ENCODE assay signal across 26 cellular contexts in genomic region chr15:95600367-95600766, GRCh38.
"Had no signal": no experiment of that assay in that cellular context is flagged by ENCODE, and none has a peak within 500 bp of the region (broad histone marks: within the 10 kb centered on the region; RNA-seq: fewer than 3 reads in every experiment).

No MANE protein-coding gene starts in this region.

- ATAC-seq: naive thymus-derived CD8-positive, alpha-beta T cell; natural killer cell treated with Interleukin-12 subunit alpha and Interleukin-12 subunit beta and Interleukin-15 and Interleukin-18, amount 100 ng/mL, for 72 hours; psoas muscle; right cardiac atrium; right lobe of liver; stimulated activated effector memory CD8-positive, alpha-beta T cell treated with anti-CD3 and anti-CD28 coated beads, Interleukin-12 subunit alpha, Interleukin-12 subunit beta, amount 100 ng/mL, for 72 hours; stimulated activated naive B cell treated with anti-CD40 and anti-IgM and Interleukin-4, amounts not matched to agents 10 μg/mL and 1 μg/mL and 100 μg/mL, for 72 hours had no signal

- H3K4me1 ChIP-seq: parathyroid adenoma, thyroid gland had no signal

- H3K4me3 ChIP-seq: ovary, psoas muscle, right lobe of liver, sigmoid colon, stomach, thoracic aorta, thyroid gland, tibial nerve, upper lobe of left lung, vagina had no signal

- H3K9me3 ChIP-seq: neutrophil, ovary, psoas muscle, right lobe of liver, sigmoid colon, stomach, thoracic aorta, thyroid gland, upper lobe of left lung, vagina had no signal

- DNase-seq: naive thymus-derived CD8-positive, alpha-beta T cell; nephron progenitor cell; nucleus accumbens; ovary; psoas muscle; right cardiac atrium; right lobe of liver; sigmoid colon; small intestine; stimulated activated CD4-positive, alpha-beta T cell treated with anti-CD3 and anti-CD28 coated beads, Interleukin-15, amount 100 ng/mL, for 24 hours; stimulated activated CD4-positive, alpha-beta T cell treated with anti-CD3 and anti-CD28 coated beads, Interleukin-2, amount 100 ng/mL, for 24 hours; stimulated activated CD4-positive, alpha-beta T cell treated with anti-CD3 and anti-CD28 coated beads, Interleukin-2, amount 100 ng/mL, for 48 hours; stimulated activated CD4-positive, alpha-beta T cell treated with anti-CD3 and anti-CD28 coated beads, Interleukin-4, amount 100 ng/mL, for 24 hours; stimulated activated naive B cell treated with anti-CD40 and anti-IgM and Interleukin-4, amounts not matched to agents 10 μg/mL and 1 μg/mL and 100 μg/mL, for 72 hours; stimulated activated naive CD4-positive, alpha-beta T cell treated with Interleukin-2 at 50 U/mL for 16 hours; stomach; thyroid gland; upper lobe of left lung had no signal

- H3K27ac ChIP-seq: neutrophil, ovary, parathyroid adenoma, psoas muscle, right lobe of liver, sigmoid colon, stomach, thoracic aorta, thyroid gland, tibial nerve, upper lobe of left lung, vagina had no signal

- FAIRE-seq: small intestine, urothelium cell line had no signal

- H3K36me3 ChIP-seq: neutrophil, ovary, right lobe of liver, sigmoid colon, stomach, thoracic aorta, thyroid gland, tibial nerve, upper lobe of left lung, vagina had no signal
